ENCODE assay signal across 1 cellular context in the genomic region with DNA sequence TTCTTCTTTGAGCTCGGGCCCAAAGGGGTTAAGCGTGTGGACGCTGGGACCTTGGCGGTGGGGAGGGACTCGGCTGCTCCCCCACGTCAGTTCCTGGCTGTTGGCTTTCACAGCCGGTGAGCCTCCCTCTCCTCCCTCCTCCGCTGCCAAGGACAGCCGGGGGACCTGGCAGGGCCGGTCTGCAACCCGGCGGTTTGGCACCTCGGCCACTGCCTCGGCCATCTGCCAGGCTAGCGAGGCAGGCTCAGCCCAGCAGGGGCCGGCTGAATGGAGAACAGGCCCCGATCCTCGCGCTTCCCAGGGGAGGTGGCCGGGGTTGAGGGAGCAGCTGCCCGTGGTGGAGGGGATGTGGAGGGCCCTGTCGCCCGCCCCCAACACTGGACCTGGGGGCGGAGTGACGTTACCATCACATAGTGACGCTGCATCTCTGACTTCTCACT.
A peak's percentile ranks its signal among the peaks of the same experiment; 100 is the strongest.
TF ChIP-seq lines count a peak whose summit lies in the region.

No MANE protein-coding gene starts in this region.

TF ChIP-seq in GM12878, 131 proteins besides CTCF, POLR2A, EP300 and RAD21:
- TF ChIP-seq RELA (IDR thresholded peaks at IDR 0.05; ENCODE audit: borderline replicate concordance, partially characterized antibody) (no peak), SMC3 (IDR thresholded peaks at IDR 0.05; ENCODE audit: borderline replicate concordance, low read length) (no peak), KAT2A (conservative IDR thresholded peaks at IDR 0.05; ENCODE audit: control insufficient read depth, low read depth, low read length) (no peak), DPF2 (IDR thresholded peaks at IDR 0.05) (no peak), POLR2AphosphoS5 (IDR thresholded peaks at IDR 0.05; ENCODE audit: low read length) (0 out of 2 replicates have a peak, but pooled peaks have one; percentile 4), BRCA1 (IDR thresholded peaks at IDR 0.05; ENCODE audit: low read depth, low read length) (no peak), GABPA (IDR thresholded peaks at IDR 0.05; ENCODE audit: low read depth) (no peak)
